In genomic region chr3:72329354-72329753, GRCh38 we compare ENCODE assay signal across 12 cellular contexts.
DNase-seq lines count a peak whose midpoint lies in the region; ATAC-seq and TF ChIP-seq lines count a peak whose summit lies in the region.
"Had no signal": no experiment of that assay in that cellular context is flagged by ENCODE, and none has a peak within 500 bp of the region (broad histone marks: within the 10 kb centered on the region; RNA-seq: fewer than 3 reads in every experiment).

No MANE protein-coding gene starts in this region.

- H3K27me3 ChIP-seq in hepatocyte = no peaks in the 10 kb centered on the region
- H3K27me3 ChIP-seq in trophoblast cell (ENCODE audit: insufficient read depth, low read length) = no peaks in the 10 kb centered on the region

- H3K79me2 ChIP-seq in hepatocyte = no peaks in the 10 kb centered on the region
- no peaks in the 10 kb centered on the region for H3K79me2 ChIP-seq in trophoblast cell (ENCODE audit: control insufficient read depth, insufficient read depth, low read length, poor library complexity)

- H3K9me2 ChIP-seq in hepatocyte (replicated peaks; ENCODE audit: insufficient read depth) = no peaks in the 10 kb centered on the region

- no peak overlapping the region for H2AK5ac ChIP-seq in trophoblast cell (ENCODE audit: low read length)

- no peak overlapping the region for H3K14ac ChIP-seq in trophoblast cell (ENCODE audit: low read length)

- H3K4me1 ChIP-seq in hepatocyte (ENCODE audit: insufficient read depth) (no peaks in the 10 kb centered on the region), trophoblast cell (ENCODE audit: control insufficient read depth in 1 of 2, insufficient read depth in 2 of 2, low read length in 2 of 2) (no peaks in the 10 kb centered on the region)

- no peaks in the 10 kb centered on the region for H3K36me3 Mint-ChIP-seq in stimulated activated effector memory CD8-positive, alpha-beta T cell treated with anti-CD3 and anti-CD28 coated beads, Interleukin-12 subunit alpha, Interleukin-12 subunit beta, amount 100 ng/mL, for 72 hours

- no peak overlapping the region for H3K27ac Mint-ChIP-seq in stimulated activated effector memory CD8-positive, alpha-beta T cell treated with anti-CD3 and anti-CD28 coated beads, Interleukin-12 subunit alpha, Interleukin-12 subunit beta, amount 100 ng/mL, for 72 hours
- H3K27ac Mint-ChIP-seq: activated naive CD8-positive, alpha-beta T cell treated with anti-CD3 and anti-CD28 coated beads, Interleukin-2, amount 10 ng/mL, durations not matched to agents 7 days and 5 days had no signal

- no peaks in the 10 kb centered on the region for H3K9me3 ChIP-seq in hepatocyte (ENCODE audit: low read depth)
- H3K9me3 ChIP-seq in trophoblast cell (ENCODE audit: insufficient read depth, low read depth, low read length) = no peaks in the 10 kb centered on the region

- H3K4ac ChIP-seq in trophoblast cell (ENCODE audit: low read depth, low read length) = no peak overlapping the region

- H3K4me2 ChIP-seq in hepatocyte = no peak overlapping the region
- H3K4me2 ChIP-seq in trophoblast cell (ENCODE audit: low read length) = no peak overlapping the region

- H3K27ac ChIP-seq in hepatocyte (no peak overlapping the region), substantia nigra (ENCODE audit: low read depth, low read length, poor library complexity, severe bottlenecking) (peak overlapping the region; percentile 43), trophoblast cell (ENCODE audit: low read depth, low read length) (no peak overlapping the region)

- no peak overlapping the region for H4K8ac ChIP-seq in trophoblast cell (ENCODE audit: low read depth, low read length)

- DNase-seq in NCI-H1092 treated with DMSO at 0.1 percent for 48 hours (lab: John Stamatoyannopoulos, UW) (peak; percentile 55), hepatocyte (ENCODE audit: low spot score) (peak; percentile 44), substantia nigra (lab: John Stamatoyannopoulos, UW) (peak in 41 of 49 donors; percentile 12 to 83 (median 52)), trophoblast cell (no peak), COLO829 (ENCODE audit: low spot score) (no peak)
- no peak for DNase-seq in stimulated activated effector memory CD8-positive, alpha-beta T cell treated with anti-CD3 and anti-CD28 coated beads, Interleukin-12 subunit alpha, Interleukin-12 subunit beta, amount 100 ng/mL, for 72 hours (ENCODE audit: low spot score in 2 of 2)
- DNase-seq: activated CD8-positive, alpha-beta memory T cell treated with anti-CD3 and anti-CD28 coated beads for 24 hours; activated naive CD8-positive, alpha-beta T cell treated with anti-CD3 and anti-CD28 coated beads, Interleukin-2, amount 10 ng/mL, durations not matched to agents 7 days and 5 days; DMS53; NCI-H446 treated with DMSO at 0.1 percent for 48 hours; stimulated activated CD4-positive, alpha-beta T cell treated with anti-CD3 and anti-CD28 coated beads, Interleukin-4, amount 100 ng/mL, for 4 hours had no signal

- H2BK12ac ChIP-seq in trophoblast cell (ENCODE audit: low read length) = no peak overlapping the region

- peaks cover 6% of the 10 kb centered on the region for H3K9me3 Mint-ChIP-seq in stimulated activated effector memory CD8-positive, alpha-beta T cell treated with anti-CD3 and anti-CD28 coated beads, Interleukin-12 subunit alpha, Interleukin-12 subunit beta, amount 100 ng/mL, for 72 hours

- no peaks in the 10 kb centered on the region for H3K79me1 ChIP-seq in trophoblast cell (ENCODE audit: low read length)

- no peak overlapping the region for H3K9ac ChIP-seq in trophoblast cell (ENCODE audit: low read length)

- H2AFZ ChIP-seq in hepatocyte (no peak overlapping the region), trophoblast cell (ENCODE audit: insufficient read depth, low read length, poor library complexity) (no peak overlapping the region)

- H2BK120ac ChIP-seq in trophoblast cell (ENCODE audit: insufficient read depth, low read length, poor library complexity) = no peak overlapping the region

- no peak overlapping the region for H3K4me3 ChIP-seq in hepatocyte
- no peak overlapping the region for H3K4me3 ChIP-seq in trophoblast cell (ENCODE audit: low read depth, low read length)

- no peaks in the 10 kb centered on the region for H3K4me1 Mint-ChIP-seq in stimulated activated effector memory CD8-positive, alpha-beta T cell treated with anti-CD3 and anti-CD28 coated beads, Interleukin-12 subunit alpha, Interleukin-12 subunit beta, amount 100 ng/mL, for 72 hours
- H3K4me1 Mint-ChIP-seq: activated naive CD8-positive, alpha-beta T cell treated with anti-CD3 and anti-CD28 coated beads, Interleukin-2, amount 10 ng/mL, durations not matched to agents 7 days and 5 days had no signal

- H3K18ac ChIP-seq in trophoblast cell (ENCODE audit: low read length) = no peak overlapping the region

- peak; percentile 47 for ATAC-seq in SK-N-SH treated with all-trans-retinoic acid at 6 μM for 48 hours
- no peak for ATAC-seq in stimulated activated effector memory CD8-positive, alpha-beta T cell treated with anti-CD3 and anti-CD28 coated beads, Interleukin-12 subunit alpha, Interleukin-12 subunit beta, amount 100 ng/mL, for 72 hours

- no peak overlapping the region for H3K23ac ChIP-seq in trophoblast cell (ENCODE audit: low read length)

- H4K91ac ChIP-seq in trophoblast cell (ENCODE audit: low read depth, low read length) = no peak overlapping the region

- no peak overlapping the region for H4K12ac ChIP-seq in trophoblast cell (ENCODE audit: low read depth, low read length)

- no peaks in the 10 kb centered on the region for H4K20me1 ChIP-seq in hepatocyte (ENCODE audit: insufficient read depth, poor library complexity, severe bottlenecking)

- WGBS in hepatocyte (ENCODE audit: low lambda C conversion rate, missing lambda C conversion rate) = 62% methylated on average over 10 of the region's 10 CpGs
- no CpG with 5 or more reads among the region's 10 CpGs for WGBS in trophoblast cell (ENCODE audit: extremely low coverage, insufficient coverage, insufficient read length)

- H3K36me3 ChIP-seq in hepatocyte (replicated peaks; ENCODE audit: insufficient read depth, low read depth) (no peaks in the 10 kb centered on the region), trophoblast cell (ENCODE audit: control insufficient read depth in 1 of 2, insufficient read depth in 2 of 2, low read length in 2 of 2) (no peaks in the 10 kb centered on the region)

- no peak for TF ChIP-seq CTCF in hepatocyte (IDR thresholded peaks at IDR 0.05; ENCODE audit: poor library complexity)

- no peak overlapping the region for H3K4me3 Mint-ChIP-seq in stimulated activated effector memory CD8-positive, alpha-beta T cell treated with anti-CD3 and anti-CD28 coated beads, Interleukin-12 subunit alpha, Interleukin-12 subunit beta, amount 100 ng/mL, for 72 hours
- H3K4me3 Mint-ChIP-seq: activated naive CD8-positive, alpha-beta T cell treated with anti-CD3 and anti-CD28 coated beads, Interleukin-2, amount 10 ng/mL, durations not matched to agents 7 days and 5 days had no signal

- H2BK5ac ChIP-seq in trophoblast cell (ENCODE audit: low read depth, low read length, poor library complexity) = no peak overlapping the region

TF ChIP-seq in SK-N-SH treated with all-trans-retinoic acid at 6 μM for 48 hours, 23 proteins besides CTCF, POLR2A, EP300 and RAD21:
- no peak for TF ChIP-seq ZC3H10 (CRISPR knock-in tag; IDR thresholded peaks at IDR 0.05)
- no peak for TF ChIP-seq ESRRG (CRISPR knock-in tag; IDR thresholded peaks at IDR 0.05)
- no peak for TF ChIP-seq ZNF70 (CRISPR knock-in tag; IDR thresholded peaks at IDR 0.05)
- TF ChIP-seq TOX (CRISPR knock-in tag; IDR thresholded peaks at IDR 0.05; ENCODE audit: borderline replicate concordance) = no peak
TF ChIP-seq in SK-N-SH treated with all-trans-retinoic acid at 6 μM for 48 hours: peak in this region for 0.

Comparison
In these comparisons a context has a peak if more than half of its experiments do, and no peak if none do; other contexts are left out.
1. DNase-seq: peak in NCI-H1092 treated with DMSO at 0.1 percent for 48 hours (single experiment), hepatocyte (single experiment) and substantia nigra (41 of 49); none in stimulated activated effector memory CD8-positive, alpha-beta T cell treated with anti-CD3 and anti-CD28 coated beads, Interleukin-12 subunit alpha, Interleukin-12 subunit beta, amount 100 ng/mL, for 72 hours (0 of 2), trophoblast cell (0 of 2) and COLO829 (single experiment).